In the genomic region with DNA sequence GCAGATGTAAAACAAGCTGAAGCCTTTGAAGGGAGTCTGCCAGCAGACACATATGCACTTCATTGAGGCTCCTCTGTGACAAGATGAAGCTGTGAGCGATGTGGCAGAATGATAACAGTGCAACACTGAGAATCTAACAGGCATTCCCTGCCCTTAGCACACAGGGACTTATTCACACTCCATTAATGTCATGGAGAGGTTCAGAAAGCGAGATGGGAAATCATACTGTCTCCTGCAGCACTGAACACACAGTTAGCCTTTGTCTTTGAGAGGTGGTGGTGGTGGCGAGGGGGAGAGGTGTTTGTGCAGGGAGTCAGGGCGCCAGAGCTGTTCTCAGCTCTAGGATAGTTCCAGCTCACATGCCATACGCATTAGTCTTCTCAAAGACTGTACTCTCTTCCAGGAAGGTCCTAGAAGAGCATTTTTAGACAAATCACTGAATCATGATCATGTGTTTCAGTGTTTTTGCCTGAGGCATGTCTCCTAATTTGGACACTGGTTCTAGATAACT, we compare ENCODE assay signal across 11 cellular contexts.
DNase-seq lines count a peak whose midpoint lies in the region; ATAC-seq, FAIRE-seq and TF ChIP-seq lines count a peak whose summit lies in the region.
"Had no signal": no experiment of that assay in that cellular context is flagged by ENCODE, and none has a peak within 500 bp of the region (broad histone marks: within the 10 kb centered on the region; RNA-seq: fewer than 3 reads in every experiment).

No MANE protein-coding gene starts in this region.

- H3K79me2 ChIP-seq in HepG2 (ENCODE audit: insufficient read depth, low read length): no peaks in the 10 kb centered on the region

- H3K4me2 ChIP-seq in HepG2 (ENCODE audit: low read depth, low read length): no peak overlapping the region
- H3K4me2 ChIP-seq: BLaER1 had no signal

- TF ChIP-seq RAD21 in HepG2 (CRISPR knock-in tag; IDR thresholded peaks at IDR 0.05): no peak

- WGBS in HepG2 (ENCODE audit: low lambda C conversion rate): 98% methylated on average over 5 of the region's 5 CpGs
- WGBS in right lobe of liver (ENCODE audit: insufficient coverage, low coverage, low lambda C conversion rate, missing lambda C conversion rate): 89% methylated on average over 5 of the region's 5 CpGs

- H4K20me1 ChIP-seq in HepG2 (ENCODE audit: insufficient read depth, low read length): no peaks in the 10 kb centered on the region
- H4K20me1 ChIP-seq: BLaER1 had no signal

- no peak for FAIRE-seq in HepG2 (lab: Jason Lieb, UNC)

- H3K9me3 Mint-ChIP-seq in endothelial cell (ENCODE audit: unreplicated experiment): no peaks in the 10 kb centered on the region
- H3K9me3 Mint-ChIP-seq: T-helper 1 cell treated with Interleukin-12 subunit alpha and Interleukin-12 subunit beta and Interleukin-4 antibody, amounts not matched to agents 30 μg/mL and 1 μg/mL, for 36 hours had no signal

- H3K9me3 ChIP-seq in HepG2 (ENCODE audit: low read length) (no peaks in the 10 kb centered on the region), right lobe of liver (no peaks in the 10 kb centered on the region), muscle layer of duodenum (ENCODE audit: control insufficient read depth in 1 of 2, low read length in 2 of 2) (no peaks in the 10 kb centered on the region)
- H3K9me3 ChIP-seq: BLaER1 had no signal

- ATAC-seq in HepG2 (peak; percentile 22; the same call in 1 of the 3 replicates), right lobe of liver (no peak), HG02763 (IDR thresholded peaks at IDR 0.05; ENCODE audit: unreplicated experiment) (no peak)

- H3K27me3 Mint-ChIP-seq in endothelial cell (ENCODE audit: unreplicated experiment): peaks cover 7% of the 10 kb centered on the region

- H3K27ac Mint-ChIP-seq in endothelial cell (ENCODE audit: unreplicated experiment): peak overlapping the region; percentile 6
- H3K27ac Mint-ChIP-seq: T-helper 1 cell treated with Interleukin-12 subunit alpha and Interleukin-12 subunit beta and Interleukin-4 antibody, amounts not matched to agents 30 μg/mL and 1 μg/mL, for 36 hours had no signal

- peaks cover 11 to 39% of the 10 kb centered on the region in 2 experiments for H3K36me3 ChIP-seq in HepG2 (replicated peaks in 1 of 2; ENCODE audit: control insufficient read depth in 1 of 2, insufficient read depth in 2 of 2, low read length in 2 of 2)
- no peaks in the 10 kb centered on the region for H3K36me3 ChIP-seq in right lobe of liver
- peaks cover 14 to 20% of the 10 kb centered on the region in 2 donors for H3K36me3 ChIP-seq in muscle layer of duodenum (ENCODE audit: control insufficient read depth in 1 of 2, insufficient read depth in 2 of 2, low read length in 2 of 2)

- TF ChIP-seq POLR2A in HepG2 (IDR thresholded peaks at IDR 0.05; ENCODE audit: insufficient read depth in 1 of 2, low read depth in 2 of 2, low read length in 2 of 2) (no peak), right lobe of liver (IDR thresholded peaks at IDR 0.05) (no peak)

- DNase-seq in HepG2 (ENCODE audit: low spot score) (no peak), right lobe of liver (no peak), endothelial cell (ENCODE audit: low spot score) (no peak), putamen (ENCODE audit: low spot score) (no peak), NCI-H1417 treated with DMSO at 0.1 percent for 48 hours (lab: John Stamatoyannopoulos, UW) (no peak)
- DNase-seq in stimulated activated CD4-positive, alpha-beta T cell treated with anti-CD3 and anti-CD28 coated beads, Interleukin-2, amount 100 ng/mL, for 24 hours: no peak
- DNase-seq: NCI-H1694 had no signal

- H3K4me1 ChIP-seq in HepG2 (ENCODE audit: insufficient read depth, low read length) (no peaks in the 10 kb centered on the region), right lobe of liver (no peaks in the 10 kb centered on the region), muscle layer of duodenum (ENCODE audit: control insufficient read depth in 1 of 2, insufficient read depth in 2 of 2, low read length in 2 of 2) (peaks cover 0 to 23% of the 10 kb centered on the region in 2 donors)
- H3K4me1 ChIP-seq: BLaER1 had no signal

- H2AFZ ChIP-seq in HepG2 (ENCODE audit: low read length): no peak overlapping the region

- H3K9ac ChIP-seq in HepG2 (ENCODE audit: insufficient read depth, low read depth, low read length): no peak overlapping the region
- H3K9ac ChIP-seq: BLaER1 had no signal

- POLR2A ChIA-PET in HepG2 (lab: Yijun Ruan, JAX): no interaction called here

- TF ChIP-seq CTCF in HepG2 (CRISPR knock-in tag; IDR thresholded peaks at IDR 0.05): no peak
- TF ChIP-seq CTCF in right lobe of liver (IDR thresholded peaks at IDR 0.05): no peak
- TF ChIP-seq CTCF in endothelial cell (IDR thresholded peaks at IDR 0.05; ENCODE audit: unreplicated experiment): no peak

- H3K27me3 ChIP-seq in HepG2 (ENCODE audit: control insufficient read depth in 1 of 2, insufficient read depth in 2 of 2, low read length in 2 of 2) (no peaks in the 10 kb centered on the region), right lobe of liver (no peaks in the 10 kb centered on the region), muscle layer of duodenum (ENCODE audit: low read depth, low read length) (no peaks in the 10 kb centered on the region)
- H3K27me3 ChIP-seq: BLaER1 had no signal

- CTCF ChIA-PET in HepG2 (lab: Yijun Ruan, JAX; ENCODE audit: low intra/inter-chr PET ratio, low total read pairs): no interaction called here

- no peak overlapping the region for H3K4me3 Mint-ChIP-seq in endothelial cell (ENCODE audit: unreplicated experiment)
- H3K4me3 Mint-ChIP-seq: T-helper 1 cell treated with Interleukin-12 subunit alpha and Interleukin-12 subunit beta and Interleukin-4 antibody, amounts not matched to agents 30 μg/mL and 1 μg/mL, for 36 hours had no signal

- H3K27ac ChIP-seq in HepG2 (ENCODE audit: extremely low read length, insufficient read depth, low read length) (no peak overlapping the region), right lobe of liver (peak overlapping the region in 1 of 3 donors; percentile 35), muscle layer of duodenum (ENCODE audit: low read length) (peak overlapping the region; percentile 60)
- H3K27ac ChIP-seq: BLaER1 had no signal

- TF ChIP-seq EP300 in HepG2 (IDR thresholded peaks at IDR 0.05; ENCODE audit: low read depth in 2 of 2, low read length in 2 of 2) (no peak), HepG2 (CRISPR knock-in tag; IDR thresholded peaks at IDR 0.05; ENCODE audit: borderline replicate concordance) (no peak)

- in situ Hi-C loops in HepG2 (cut with HindIII; ENCODE audit: extremely low pct_ligation_motif_present, low pct_unique_long_range_greater_than_20kb): no loop called here

- no peak overlapping the region for H3K4me3 ChIP-seq in HepG2 (replicated peaks in 1 of 3; ENCODE audit: insufficient read depth in 1 of 3, low read depth in 2 of 3, low read length in 3 of 3)
- H3K4me3 ChIP-seq in right lobe of liver: no peak overlapping the region
- H3K4me3 ChIP-seq in muscle layer of duodenum (ENCODE audit: low read depth in 1 of 2, low read length in 2 of 2): no peak overlapping the region
- H3K4me3 ChIP-seq: BLaER1 had no signal

- BruUV-seq in HepG2 (replicated peaks; lab: Mats Ljungman, UMichigan): no TSS peak

- H3K36me3 Mint-ChIP-seq in endothelial cell (ENCODE audit: low read depth, unreplicated experiment): peaks cover 39% of the 10 kb centered on the region

- H3K4me1 Mint-ChIP-seq in endothelial cell (ENCODE audit: unreplicated experiment): peaks cover 14% of the 10 kb centered on the region

- intact Hi-C loops in HepG2 (cut with micrococcal nuclease; ENCODE audit: unreplicated experiment) (no loop called here), right lobe of liver (cut with DNase I) (no loop called here)

TF ChIP-seq in HepG2, 621 proteins besides CTCF, POLR2A, EP300 and RAD21:
- no peak for TF ChIP-seq SP2 (CRISPR knock-in tag; IDR thresholded peaks at IDR 0.05)
- TF ChIP-seq ZBTB33 (CRISPR knock-in tag; IDR thresholded peaks at IDR 0.05): peak; percentile 77
TF ChIP-seq in HepG2: peak in this region for 1.
